In genomic region chr1:113388621-113389355, GRCh38 we compare ENCODE assay signal across 8 cellular contexts. TPM values are rescaled to one million over a fixed set of nuclear protein-coding genes. Genes with fewer than 3 reads are reported as not detected.
DNase-seq lines count a peak whose midpoint lies in the region; ATAC-seq and TF ChIP-seq lines count a peak whose summit lies in the region.

No MANE protein-coding gene starts in this region.

- H3K36me3 Mint-ChIP-seq in CD4-positive, alpha-beta T cell (ENCODE audit: low read depth): peaks cover 5% of the 10 kb centered on the region
- no peaks in the 10 kb centered on the region for H3K36me3 Mint-ChIP-seq in activated CD4-positive, alpha-beta memory T cell treated with anti-CD3 and anti-CD28 coated beads for 36 hours
- peaks cover 0 to 3% of the 10 kb centered on the region in 2 donors for H3K36me3 Mint-ChIP-seq in stimulated activated naive B cell treated with anti-CD40 and anti-IgM and Interleukin-4, amounts not matched to agents 10 μg/mL and 1 μg/mL and 100 μg/mL, for 72 hours

- no peaks in the 10 kb centered on the region for H3K27me3 ChIP-seq in CD4-positive, alpha-beta T cell (ENCODE audit: control insufficient read depth, insufficient read depth, low read length)
- peaks cover 13% of the 10 kb centered on the region for H3K27me3 ChIP-seq in HUES48 (ENCODE audit: control insufficient read depth, insufficient read depth, low read length)
- H3K27me3 ChIP-seq in hepatocyte: no peaks in the 10 kb centered on the region

- POLR2A ChIA-PET in CD4-positive, alpha-beta T cell (lab: Charles Lee): interaction anchor here (0.6 to 2.0 kb wide), 8 partner anchors 26 to 1122 kb away, joined by 3 to 11 read pairs (median 4); partner anchors contain the start of genes LRIG2, PPM1J and TRIM33
- POLR2A ChIA-PET in activated CD4-positive, alpha-beta memory T cell treated with anti-CD3 and anti-CD28 coated beads for 36 hours (lab: Charles Lee): interaction anchor here (1.0 to 1.4 kb wide), 2 partner anchors 370 to 767 kb away, joined by 3 to 4 read pairs; partner anchors contain the start of gene PHTF1

- no peak for DNase-seq in CD4-positive, alpha-beta T cell
- peak; percentile 16 for DNase-seq in activated CD4-positive, alpha-beta memory T cell treated with anti-CD3 and anti-CD28 coated beads for 36 hours
- DNase-seq in hepatocyte (ENCODE audit: low spot score) (peak; percentile 72), iPS-NIHi11 (ENCODE audit: low spot score) (no peak), amniotic stem cell (lab: John Stamatoyannopoulos, UW) (no peak)
- DNase-seq in stimulated activated naive B cell treated with anti-CD40 and anti-IgM and Interleukin-4, amounts not matched to agents 10 μg/mL and 1 μg/mL and 100 μg/mL, for 72 hours: no peak

- peaks cover 28% of the 10 kb centered on the region for H3K4me1 Mint-ChIP-seq in CD4-positive, alpha-beta T cell (ENCODE audit: low read depth)
- peaks cover 24% of the 10 kb centered on the region for H3K4me1 Mint-ChIP-seq in activated CD4-positive, alpha-beta memory T cell treated with anti-CD3 and anti-CD28 coated beads for 36 hours (ENCODE audit: low read depth)
- peaks cover 16 to 18% of the 10 kb centered on the region in 2 donors for H3K4me1 Mint-ChIP-seq in stimulated activated naive B cell treated with anti-CD40 and anti-IgM and Interleukin-4, amounts not matched to agents 10 μg/mL and 1 μg/mL and 100 μg/mL, for 72 hours

- H3K9me3 ChIP-seq in CD4-positive, alpha-beta T cell (ENCODE audit: control insufficient read depth, low read length): no peaks in the 10 kb centered on the region
- H3K9me3 ChIP-seq in HUES48 (ENCODE audit: control insufficient read depth, insufficient read depth, low read length) (no peaks in the 10 kb centered on the region; the same call in 1 of the 2 replicates), hepatocyte (ENCODE audit: low read depth) (no peaks in the 10 kb centered on the region)

- H3K9ac ChIP-seq in HUES48 (ENCODE audit: low read depth, low read length): no peak overlapping the region

- H3K27ac ChIP-seq in CD4-positive, alpha-beta T cell (ENCODE audit: low read depth, low read length): no peak overlapping the region
- H3K27ac ChIP-seq in HUES48 (ENCODE audit: low read depth, low read length) (no peak overlapping the region), hepatocyte (peak overlapping the region; percentile 45)

- CTCF ChIA-PET in CD4-positive, alpha-beta T cell (lab: Charles Lee): interaction anchor here (0.5 to 1.7 kb wide), 2 partner anchors 316 to 370 kb away, joined by 3 to 4 read pairs; partner anchors contain the start of gene LRIG2
- CTCF ChIA-PET in activated CD4-positive, alpha-beta memory T cell treated with anti-CD3 and anti-CD28 coated beads for 36 hours (lab: Charles Lee): interaction anchor here (0.6 to 1.4 kb wide), 5 partner anchors 55 to 445 kb away, joined by 3 to 5 read pairs (median 3); no protein-coding TSS in a partner anchor

- 24% methylated on average over 8 of the region's 8 CpGs for WGBS in hepatocyte (ENCODE audit: low lambda C conversion rate, missing lambda C conversion rate)

- no peak for TF ChIP-seq CTCF in CD4-positive, alpha-beta T cell (IDR thresholded peaks at IDR 0.05)
- peak; percentile 27 for TF ChIP-seq CTCF in hepatocyte (IDR thresholded peaks at IDR 0.05; ENCODE audit: poor library complexity)

- H3K4me3 Mint-ChIP-seq in CD4-positive, alpha-beta T cell: peak overlapping the region; percentile 92
- peak overlapping the region; percentile 92 for H3K4me3 Mint-ChIP-seq in activated CD4-positive, alpha-beta memory T cell treated with anti-CD3 and anti-CD28 coated beads for 36 hours
- peak overlapping the region; percentile 63 to 87 for H3K4me3 Mint-ChIP-seq in stimulated activated naive B cell treated with anti-CD40 and anti-IgM and Interleukin-4, amounts not matched to agents 10 μg/mL and 1 μg/mL and 100 μg/mL, for 72 hours

- intact Hi-C loops in CD4-positive, alpha-beta T cell (cut with DNase I, micrococcal nuclease): loop anchor here in 1 of 2 experiments (5.0 to 10.0 kb wide), 4 partner anchors 311 to 1196 kb away; partner anchors contain the start of genes BCAS2 and PPM1J
- intact Hi-C loops in activated CD4-positive, alpha-beta memory T cell treated with anti-CD3 and anti-CD28 coated beads for 36 hours (cut with micrococcal nuclease): no loop called here

- H3K27me3 Mint-ChIP-seq in CD4-positive, alpha-beta T cell: no peaks in the 10 kb centered on the region
- no peaks in the 10 kb centered on the region for H3K27me3 Mint-ChIP-seq in activated CD4-positive, alpha-beta memory T cell treated with anti-CD3 and anti-CD28 coated beads for 36 hours
- H3K27me3 Mint-ChIP-seq in stimulated activated naive B cell treated with anti-CD40 and anti-IgM and Interleukin-4, amounts not matched to agents 10 μg/mL and 1 μg/mL and 100 μg/mL, for 72 hours: peaks cover 27 to 36% of the 10 kb centered on the region in 2 donors

- H3K4me2 ChIP-seq in hepatocyte: peak overlapping the region; percentile 77

- H3K79me2 ChIP-seq in hepatocyte: peaks cover 30% of the 10 kb centered on the region

- H2AFZ ChIP-seq in hepatocyte: peak overlapping the region; percentile 68

- no peaks in the 10 kb centered on the region for H3K9me3 Mint-ChIP-seq in CD4-positive, alpha-beta T cell
- H3K9me3 Mint-ChIP-seq in activated CD4-positive, alpha-beta memory T cell treated with anti-CD3 and anti-CD28 coated beads for 36 hours: peaks cover 4% of the 10 kb centered on the region
- peaks cover 0 to 3% of the 10 kb centered on the region in 2 donors for H3K9me3 Mint-ChIP-seq in stimulated activated naive B cell treated with anti-CD40 and anti-IgM and Interleukin-4, amounts not matched to agents 10 μg/mL and 1 μg/mL and 100 μg/mL, for 72 hours

- H3K36me3 ChIP-seq in HUES48 (ENCODE audit: control insufficient read depth, insufficient read depth, low read length) (no peaks in the 10 kb centered on the region), hepatocyte (replicated peaks; ENCODE audit: insufficient read depth, low read depth) (no peaks in the 10 kb centered on the region)

- peaks cover 18% of the 10 kb centered on the region for H3K4me1 ChIP-seq in HUES48 (ENCODE audit: control insufficient read depth, insufficient read depth, low read length)
- H3K4me1 ChIP-seq in hepatocyte (ENCODE audit: insufficient read depth): peaks cover 15% of the 10 kb centered on the region

- no peak for ATAC-seq in CD4-positive, alpha-beta T cell (ENCODE audit: poor library complexity)
- no peak for ATAC-seq in stimulated activated naive B cell treated with anti-CD40 and anti-IgM and Interleukin-4, amounts not matched to agents 10 μg/mL and 1 μg/mL and 100 μg/mL, for 72 hours (replicated peaks)
- no peak for ATAC-seq in HG02759 (IDR thresholded peaks at IDR 0.05; ENCODE audit: unreplicated experiment)

- no peaks in the 10 kb centered on the region for H3K9me2 ChIP-seq in hepatocyte (replicated peaks; ENCODE audit: insufficient read depth)

- peak overlapping the region; percentile 50 for H3K27ac Mint-ChIP-seq in CD4-positive, alpha-beta T cell
- H3K27ac Mint-ChIP-seq in activated CD4-positive, alpha-beta memory T cell treated with anti-CD3 and anti-CD28 coated beads for 36 hours: no peak overlapping the region
- H3K27ac Mint-ChIP-seq in stimulated activated naive B cell treated with anti-CD40 and anti-IgM and Interleukin-4, amounts not matched to agents 10 μg/mL and 1 μg/mL and 100 μg/mL, for 72 hours: no peak overlapping the region

- H4K20me1 ChIP-seq in hepatocyte (ENCODE audit: insufficient read depth, poor library complexity, severe bottlenecking): peaks cover 20% of the 10 kb centered on the region

- H3K4me3 ChIP-seq in HUES48 (ENCODE audit: low read depth, low read length) (peak overlapping the region; percentile 78), hepatocyte (peak overlapping the region; percentile 9)

RNA-seq across cellular contexts. Expression of gene MAGI3, which starts 1.5 kb away (rescaled TPM):
- total RNA-seq in CD4-positive, alpha-beta T cell: 1 to 10 TPM; 6.7 to 8.7 TPM
- 1 to 10 TPM; 7.3 to 7.4 TPM for total RNA-seq in activated CD4-positive, alpha-beta memory T cell treated with anti-CD3 and anti-CD28 coated beads for 36 hours
- total RNA-seq in hepatocyte: 22.4 and 28.4 TPM in 2 replicates
- polyA plus RNA-seq in hepatocyte: 11.5 and 15.9 TPM in 2 replicates

Comparison
In these comparisons a context has a peak if more than half of its experiments do, and no peak if none do; other contexts are left out.
1. DNase-seq: peak in activated CD4-positive, alpha-beta memory T cell treated with anti-CD3 and anti-CD28 coated beads for 36 hours (single experiment) and hepatocyte (single experiment); none in CD4-positive, alpha-beta T cell (0 of 10), stimulated activated naive B cell treated with anti-CD40 and anti-IgM and Interleukin-4, amounts not matched to agents 10 μg/mL and 1 μg/mL and 100 μg/mL, for 72 hours (single experiment), iPS-NIHi11 (single experiment) and amniotic stem cell (single experiment).
2. Peak in every context shown above with its lines, with median percentiles within 50 percentile points of each other: H3K4me3 Mint-ChIP-seq.